ENCODE assay signal across 8 cellular contexts in genomic region chr2:222155003-222155664, GRCh38.
DNase-seq lines count a peak whose midpoint lies in the region; ATAC-seq, FAIRE-seq and TF ChIP-seq lines count a peak whose summit lies in the region.
"Not testable (repeated sequence)": the region's sequence is repeated elsewhere in the genome, so short reads cannot be mapped to it uniquely, and the experiment has no call there.

No MANE protein-coding gene starts in this region.

- not testable (repeated sequence) for H3K9me2 ChIP-seq in GM23338 (ENCODE audit: insufficient read depth)

- not testable (repeated sequence) for FAIRE-seq in HepG2 (lab: Jason Lieb, UNC)

- DNase-seq in GM23338 (ENCODE audit: low spot score); NT2/D1 (ENCODE audit: low read depth, low spot score); HepG2 (ENCODE audit: low spot score); neural crest cell (ENCODE audit: low read depth, low spot score); type B pancreatic cell (ENCODE audit: extremely low spot score, unreplicated experiment): not testable (repeated sequence)
- DNase-seq in colonic mucosa (peak; percentile 24), glutamatergic neuron (peak; percentile 29)

- not testable (repeated sequence) for H3F3A ChIP-seq in GM23338 (replicated peaks; ENCODE audit: low read depth)

- 25% methylated on average over 20 of the region's 27 CpGs for WGBS in HUES64
- 58% methylated on average over 24 of the region's 27 CpGs for WGBS in HepG2 (ENCODE audit: low lambda C conversion rate)

- BruUV-seq in HepG2 (replicated peaks; lab: Mats Ljungman, UMichigan) = not testable (repeated sequence)

- intact Hi-C loops in colonic mucosa (cut with DNase I); HepG2 (cut with micrococcal nuclease; ENCODE audit: unreplicated experiment): not testable (repeated sequence)

- H3K9me3 Mint-ChIP-seq in GM23338; glutamatergic neuron (ENCODE audit: unreplicated experiment); neural crest cell; type B pancreatic cell: not testable (repeated sequence)

- not testable (repeated sequence) for H3K9me3 ChIP-seq in HUES64 (ENCODE audit: insufficient read depth, low read depth, low read length); NT2/D1 (ENCODE audit: insufficient read depth, low read length); colonic mucosa; HepG2 (ENCODE audit: low read length)

- POLR2A ChIA-PET in HepG2 (lab: Yijun Ruan, JAX) = not testable (repeated sequence)

- TF ChIP-seq POLR2A in HepG2 (IDR thresholded peaks at IDR 0.05; ENCODE audit: insufficient read depth in 1 of 2, low read depth in 2 of 2, low read length in 2 of 2) = not testable (repeated sequence)

- not testable (repeated sequence) for H3K4me1 ChIP-seq in GM23338 (ENCODE audit: insufficient read depth); HUES64 (ENCODE audit: insufficient read depth, low read length); NT2/D1 (ENCODE audit: insufficient read depth, insufficient read length); colonic mucosa; HepG2 (ENCODE audit: insufficient read depth, low read length)

- in situ Hi-C loops in HepG2 (cut with HindIII; ENCODE audit: extremely low pct_ligation_motif_present, low pct_unique_long_range_greater_than_20kb) = not testable (repeated sequence)

- H3K4me3 ChIP-seq in GM23338 (peak overlapping the region; percentile 58), HUES64 (ENCODE audit: low read length) (peak overlapping the region; percentile 44), NT2/D1 (ENCODE audit: insufficient read length, low read depth) (peak overlapping the region; percentile 36)
- H3K4me3 ChIP-seq in colonic mucosa; HepG2 (replicated peaks in 1 of 3; ENCODE audit: insufficient read depth in 1 of 3, low read depth in 2 of 3, low read length in 3 of 3): not testable (repeated sequence)

- CTCF ChIA-PET in HepG2 (lab: Yijun Ruan, JAX; ENCODE audit: low intra/inter-chr PET ratio, low total read pairs) = not testable (repeated sequence)

- H3K27ac ChIP-seq in GM23338 (ENCODE audit: low read depth); HUES64 (ENCODE audit: low read depth, low read length); colonic mucosa; HepG2 (ENCODE audit: extremely low read length, insufficient read depth, low read length): not testable (repeated sequence)

- not testable (repeated sequence) for H4K20me1 ChIP-seq in GM23338 (replicated peaks; ENCODE audit: insufficient read depth); HepG2 (ENCODE audit: insufficient read depth, low read length)

- TF ChIP-seq EP300 in HepG2 (IDR thresholded peaks at IDR 0.05; ENCODE audit: low read depth in 2 of 2, low read length in 2 of 2); HepG2 (CRISPR knock-in tag; IDR thresholded peaks at IDR 0.05; ENCODE audit: borderline replicate concordance): not testable (repeated sequence)

- H3K9ac ChIP-seq in HUES64 (ENCODE audit: low read depth, low read length); NT2/D1 (ENCODE audit: insufficient read length, low read depth); colonic mucosa (ENCODE audit: low read depth in 2 of 2, low read length in 2 of 2); HepG2 (ENCODE audit: insufficient read depth, low read depth, low read length): not testable (repeated sequence)

- H3K36me3 Mint-ChIP-seq in GM23338 (ENCODE audit: low read depth); glutamatergic neuron (ENCODE audit: unreplicated experiment); neural crest cell (ENCODE audit: low read depth); type B pancreatic cell: not testable (repeated sequence)

- not testable (repeated sequence) for H3K4me1 Mint-ChIP-seq in GM23338; glutamatergic neuron (ENCODE audit: low read depth, unreplicated experiment); type B pancreatic cell (ENCODE audit: unreplicated experiment)
- H3K4me1 Mint-ChIP-seq in neural crest cell = peaks cover 35% of the 10 kb centered on the region

- not testable (repeated sequence) for TF ChIP-seq CTCF in GM23338 (conservative IDR thresholded peaks at IDR 0.05; ENCODE audit: low read depth in 2 of 2); colonic mucosa (IDR thresholded peaks at IDR 0.05); glutamatergic neuron (IDR thresholded peaks at IDR 0.05; ENCODE audit: partially characterized antibody, unreplicated experiment); HepG2 (CRISPR knock-in tag; IDR thresholded peaks at IDR 0.05); neural crest cell (conservative IDR thresholded peaks at IDR 0.05); type B pancreatic cell (conservative IDR thresholded peaks at IDR 0.05)

- not testable (repeated sequence) for ATAC-seq in GM23338, HepG2

- H3K36me3 ChIP-seq in GM23338 (ENCODE audit: insufficient read depth); HUES64 (ENCODE audit: insufficient read depth, low read length); NT2/D1 (ENCODE audit: insufficient read depth, insufficient read length, low read length); colonic mucosa; HepG2 (replicated peaks in 1 of 2; ENCODE audit: control insufficient read depth in 1 of 2, insufficient read depth in 2 of 2, low read length in 2 of 2): not testable (repeated sequence)

- TF ChIP-seq RAD21 in HepG2 (CRISPR knock-in tag; IDR thresholded peaks at IDR 0.05) = not testable (repeated sequence)

- peak overlapping the region; percentile 80 for H3K4me3 Mint-ChIP-seq in GM23338
- peak overlapping the region; percentile 79 for H3K4me3 Mint-ChIP-seq in glutamatergic neuron (ENCODE audit: unreplicated experiment)
- H3K4me3 Mint-ChIP-seq in neural crest cell = peak overlapping the region; percentile 92
- H3K4me3 Mint-ChIP-seq in type B pancreatic cell = peak overlapping the region; percentile 73

- H3K27me3 Mint-ChIP-seq in GM23338 (ENCODE audit: insufficient read depth, low read depth, poor library complexity); glutamatergic neuron (ENCODE audit: unreplicated experiment); neural crest cell (ENCODE audit: low read depth); type B pancreatic cell: not testable (repeated sequence)

- not testable (repeated sequence) for H3K79me2 ChIP-seq in GM23338 (replicated peaks; ENCODE audit: insufficient read depth); HepG2 (ENCODE audit: insufficient read depth, low read length)

- peak overlapping the region; percentile 64 for H3K4me2 ChIP-seq in GM23338
- H3K4me2 ChIP-seq in HepG2 (ENCODE audit: low read depth, low read length) = not testable (repeated sequence)

- H3K27ac Mint-ChIP-seq in GM23338 (0 out of 2 replicates have a peak overlapping the region, but pooled peaks have one; percentile 87), glutamatergic neuron (ENCODE audit: unreplicated experiment) (peak overlapping the region; percentile 48), neural crest cell (ENCODE audit: unreplicated experiment) (peak overlapping the region; percentile 91)
- not testable (repeated sequence) for H3K27ac Mint-ChIP-seq in type B pancreatic cell

- not testable (repeated sequence) for H2AFZ ChIP-seq in GM23338; HepG2 (ENCODE audit: low read length)

- H3K27me3 ChIP-seq in GM23338 (ENCODE audit: insufficient read depth); HUES64 (ENCODE audit: insufficient read depth, low read length); NT2/D1 (ENCODE audit: insufficient read depth, insufficient read length); colonic mucosa; HepG2 (ENCODE audit: control insufficient read depth in 1 of 2, insufficient read depth in 2 of 2, low read length in 2 of 2): not testable (repeated sequence)

TF ChIP-seq in HepG2, 621 proteins besides CTCF, POLR2A, EP300 and RAD21 (continues in another document):
- TF ChIP-seq, protein P1, sequence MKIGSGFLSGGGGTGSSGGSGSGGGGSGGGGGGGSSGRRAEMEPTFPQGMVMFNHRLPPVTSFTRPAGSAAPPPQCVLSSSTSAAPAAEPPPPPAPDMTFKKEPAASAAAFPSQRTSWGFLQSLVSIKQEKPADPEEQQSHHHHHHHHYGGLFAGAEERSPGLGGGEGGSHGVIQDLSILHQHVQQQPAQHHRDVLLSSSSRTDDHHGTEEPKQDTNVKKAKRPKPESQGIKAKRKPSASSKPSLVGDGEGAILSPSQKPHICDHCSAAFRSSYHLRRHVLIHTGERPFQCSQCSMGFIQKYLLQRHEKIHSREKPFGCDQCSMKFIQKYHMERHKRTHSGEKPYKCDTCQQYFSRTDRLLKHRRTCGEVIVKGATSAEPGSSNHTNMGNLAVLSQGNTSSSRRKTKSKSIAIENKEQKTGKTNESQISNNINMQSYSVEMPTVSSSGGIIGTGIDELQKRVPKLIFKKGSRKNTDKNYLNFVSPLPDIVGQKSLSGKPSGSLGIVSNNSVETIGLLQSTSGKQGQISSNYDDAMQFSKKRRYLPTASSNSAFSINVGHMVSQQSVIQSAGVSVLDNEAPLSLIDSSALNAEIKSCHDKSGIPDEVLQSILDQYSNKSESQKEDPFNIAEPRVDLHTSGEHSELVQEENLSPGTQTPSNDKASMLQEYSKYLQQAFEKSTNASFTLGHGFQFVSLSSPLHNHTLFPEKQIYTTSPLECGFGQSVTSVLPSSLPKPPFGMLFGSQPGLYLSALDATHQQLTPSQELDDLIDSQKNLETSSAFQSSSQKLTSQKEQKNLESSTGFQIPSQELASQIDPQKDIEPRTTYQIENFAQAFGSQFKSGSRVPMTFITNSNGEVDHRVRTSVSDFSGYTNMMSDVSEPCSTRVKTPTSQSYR (CRISPR knock-in tag; IDR thresholded peaks at IDR 0.05; ENCODE audit: borderline replicate concordance) = peak; percentile 91
- TF ChIP-seq SP5 (CRISPR knock-in tag; IDR thresholded peaks at IDR 0.05; ENCODE audit: borderline replicate concordance, low read depth) = 0 out of 2 replicates have a peak, but pooled peaks have one; percentile 19
